8 cellular contexts compared by ENCODE assay signal in the genomic region with DNA sequence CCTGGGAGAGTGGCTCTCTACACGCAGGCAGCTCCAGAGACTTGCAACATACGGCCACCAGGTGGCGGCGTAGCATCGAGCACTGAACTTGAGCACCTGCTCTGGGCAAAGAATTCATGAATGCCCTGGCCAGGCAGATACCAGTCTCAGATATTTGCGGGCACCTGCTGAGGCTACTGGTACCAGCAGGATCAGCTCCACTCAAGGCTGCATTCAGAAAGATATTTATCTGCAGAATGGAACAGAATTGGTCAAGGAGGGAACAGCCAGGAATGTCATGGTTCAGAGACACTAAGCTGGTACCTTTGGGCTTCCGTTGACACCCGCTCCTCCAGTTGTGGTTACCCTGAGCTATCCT. TPM values are rescaled to one million over a fixed set of nuclear protein-coding genes. Genes with fewer than 3 reads are reported as not detected.
A peak's percentile ranks its signal among the peaks of the same experiment; 100 is the strongest.
DNase-seq lines count a peak whose midpoint lies in the region; ATAC-seq and TF ChIP-seq lines count a peak whose summit lies in the region.

No MANE protein-coding gene starts in this region.

- no peaks in the 10 kb centered on the region for H3K9me3 ChIP-seq in mucosa of descending colon

- H3K4me3 ChIP-seq in AG09309 (ENCODE audit: control insufficient read depth, low read depth, low read length) (no peak overlapping the region), mucosa of descending colon (no peak overlapping the region)

- H3K4me1 ChIP-seq in mucosa of descending colon (ENCODE audit: low read depth) = no peaks in the 10 kb centered on the region

- DNase-seq in AG09309 (ENCODE audit: low read depth) (peak; percentile 21), HS-27A (ENCODE audit: low read depth) (peak; percentile 35), NOMO-1 treated with DMSO at 0.1 percent for 48 hours (lab: John Stamatoyannopoulos, UW; ENCODE audit: unreplicated experiment) (peak; percentile 65), endothelial cell (ENCODE audit: low spot score) (peak; percentile 80), mucosa of descending colon (peak; percentile 83 to 94 (median 90))
- DNase-seq in activated CD8-positive, alpha-beta memory T cell treated with anti-CD3 and anti-CD28 coated beads, Interleukin-2, amount 10 ng/mL, durations not matched to agents 7 days and 5 days = peak; percentile 87
- peak; percentile 55 to 70 for DNase-seq in stimulated activated CD8-positive, alpha-beta memory T cell treated with anti-CD3 and anti-CD28 coated beads, Interleukin-4, amount 100 ng/mL, for 4 hours (ENCODE audit: low read depth in 2 of 2, low spot score in 1 of 2)

- intact Hi-C loops in mucosa of descending colon (cut with DNase I, micrococcal nuclease) = loop anchor here (5.0 to 10.0 kb wide), 2 partner anchors 56 to 354 kb away; no protein-coding TSS in a partner anchor

- H3K36me3 ChIP-seq in mucosa of descending colon (ENCODE audit: low read depth) = no peaks in the 10 kb centered on the region

- H3K27me3 Mint-ChIP-seq in activated CD8-positive, alpha-beta memory T cell treated with anti-CD3 and anti-CD28 coated beads, Interleukin-2, amount 10 ng/mL, durations not matched to agents 7 days and 5 days = peaks cover 17% of the 10 kb centered on the region
- H3K27me3 Mint-ChIP-seq in endothelial cell (ENCODE audit: unreplicated experiment) = peaks cover 2% of the 10 kb centered on the region

- TF ChIP-seq CTCF in AG09309 (IDR thresholded peaks at IDR 0.05; ENCODE audit: control insufficient read depth, insufficient read depth, low read depth, low read length, missing control alignments) (peak; percentile 95), endothelial cell (IDR thresholded peaks at IDR 0.05; ENCODE audit: unreplicated experiment) (peak; percentile 87), mucosa of descending colon (IDR thresholded peaks at IDR 0.05) (peak; percentile 85)

- CTCF ChIA-PET in activated CD8-positive, alpha-beta memory T cell treated with anti-CD3 and anti-CD28 coated beads, Interleukin-2, amount 10 ng/mL, durations not matched to agents 7 days and 5 days (lab: Charles Lee) = interaction anchor here (0.6 to 16.3 kb wide), 39 partner anchors 9 to 604 kb away, joined by 3 to 426 read pairs (median 4); a partner anchor contains a TSS

- peak; percentile 87 for ATAC-seq in GM18867 (IDR thresholded peaks at IDR 0.05; ENCODE audit: unreplicated experiment)
- peak; percentile 91 for ATAC-seq in activated CD8-positive, alpha-beta memory T cell treated with anti-CD3 and anti-CD28 coated beads, Interleukin-2, amount 10 ng/mL, durations not matched to agents 7 days and 5 days
- ATAC-seq in mucosa of descending colon = peak; percentile 93

- H3K36me3 Mint-ChIP-seq in activated CD8-positive, alpha-beta memory T cell treated with anti-CD3 and anti-CD28 coated beads, Interleukin-2, amount 10 ng/mL, durations not matched to agents 7 days and 5 days = no peaks in the 10 kb centered on the region
- H3K36me3 Mint-ChIP-seq in endothelial cell (ENCODE audit: low read depth, unreplicated experiment) = no peaks in the 10 kb centered on the region

- H3K27ac Mint-ChIP-seq in activated CD8-positive, alpha-beta memory T cell treated with anti-CD3 and anti-CD28 coated beads, Interleukin-2, amount 10 ng/mL, durations not matched to agents 7 days and 5 days = no peak overlapping the region
- H3K27ac Mint-ChIP-seq in endothelial cell (ENCODE audit: unreplicated experiment) = no peak overlapping the region

- no peak overlapping the region for H3K4me3 Mint-ChIP-seq in activated CD8-positive, alpha-beta memory T cell treated with anti-CD3 and anti-CD28 coated beads, Interleukin-2, amount 10 ng/mL, durations not matched to agents 7 days and 5 days
- no peak overlapping the region for H3K4me3 Mint-ChIP-seq in endothelial cell (ENCODE audit: unreplicated experiment)

- H3K4me1 Mint-ChIP-seq in activated CD8-positive, alpha-beta memory T cell treated with anti-CD3 and anti-CD28 coated beads, Interleukin-2, amount 10 ng/mL, durations not matched to agents 7 days and 5 days = peaks cover 33% of the 10 kb centered on the region
- peaks cover 10% of the 10 kb centered on the region for H3K4me1 Mint-ChIP-seq in endothelial cell (ENCODE audit: unreplicated experiment)

- no peaks in the 10 kb centered on the region for H3K9me3 Mint-ChIP-seq in activated CD8-positive, alpha-beta memory T cell treated with anti-CD3 and anti-CD28 coated beads, Interleukin-2, amount 10 ng/mL, durations not matched to agents 7 days and 5 days (ENCODE audit: low read depth)
- H3K9me3 Mint-ChIP-seq in endothelial cell (ENCODE audit: unreplicated experiment) = no peaks in the 10 kb centered on the region

RNA-seq across cellular contexts. Expression of a gene that starts 10.8 kb away (rescaled TPM):
- total RNA-seq in activated CD8-positive, alpha-beta memory T cell treated with anti-CD3 and anti-CD28 coated beads, Interleukin-2, amount 10 ng/mL, durations not matched to agents 7 days and 5 days = 10 to 100 TPM; 26.5 to 40.8 TPM
- total RNA-seq in endothelial cell (ENCODE audit: unreplicated experiment) = 15.5 TPM
- total RNA-seq in mucosa of descending colon = 10 to 100 TPM in 2 of 3 donors, 1 to 10 TPM in 1; 8.8 to 14.9 (median 14.7) TPM

RNA-seq across cellular contexts. Expression of a gene that starts 24.6 kb away (rescaled TPM):
- 1 to 10 TPM; 1.1 to 3.7 TPM for total RNA-seq in activated CD8-positive, alpha-beta memory T cell treated with anti-CD3 and anti-CD28 coated beads, Interleukin-2, amount 10 ng/mL, durations not matched to agents 7 days and 5 days
- not detected for total RNA-seq in endothelial cell (ENCODE audit: unreplicated experiment)
- 1 to 10 TPM; 1.8 to 3.4 (median 2.6) TPM for total RNA-seq in mucosa of descending colon

RNA-seq across cellular contexts. Expression of a gene that starts 36.2 kb away (rescaled TPM):
- total RNA-seq in activated CD8-positive, alpha-beta memory T cell treated with anti-CD3 and anti-CD28 coated beads, Interleukin-2, amount 10 ng/mL, durations not matched to agents 7 days and 5 days = not detected
- total RNA-seq in endothelial cell (ENCODE audit: unreplicated experiment) (not detected), mucosa of descending colon (under 1 TPM in 2 of 3 donors, not detected in 1; 0.23 to 0.41 TPM)

RNA-seq across cellular contexts. Expression of a gene that starts 46.0 kb away (rescaled TPM):
- not detected for total RNA-seq in activated CD8-positive, alpha-beta memory T cell treated with anti-CD3 and anti-CD28 coated beads, Interleukin-2, amount 10 ng/mL, durations not matched to agents 7 days and 5 days
- total RNA-seq in endothelial cell (ENCODE audit: unreplicated experiment) = not detected
- 1 to 10 TPM in 1 of 3 donors, not detected in 2; 1.2 TPM for total RNA-seq in mucosa of descending colon

Comparison
In these comparisons a context has a peak if more than half of its experiments do, and no peak if none do; other contexts are left out.
1. DNase-seq: peak in every context shown above with its lines; median percentile 90 in mucosa of descending colon; 87 in activated CD8-positive, alpha-beta memory T cell treated with anti-CD3 and anti-CD28 coated beads, Interleukin-2, amount 10 ng/mL, durations not matched to agents 7 days and 5 days; 80 in endothelial cell; 65 in NOMO-1 treated with DMSO at 0.1 percent for 48 hours; 62 in stimulated activated CD8-positive, alpha-beta memory T cell treated with anti-CD3 and anti-CD28 coated beads, Interleukin-4, amount 100 ng/mL, for 4 hours; 35 in HS-27A; 21 in AG09309.